In genomic region chr17:63786117-63786516, GRCh38 we compare ENCODE assay signal across 1 cellular context.
TF ChIP-seq lines count a peak whose summit lies in the region.

No MANE protein-coding gene starts in this region.

TF ChIP-seq in HepG2, 621 proteins besides CTCF, POLR2A, EP300 and RAD21 (continued from another document and continues in another):
- TF ChIP-seq ZBTB34 (CRISPR knock-in tag; IDR thresholded peaks at IDR 0.05) (no peak), ZBTB26 (CRISPR knock-in tag; IDR thresholded peaks at IDR 0.05; ENCODE audit: borderline replicate concordance) (no peak), HNF4A (CRISPR knock-in tag; IDR thresholded peaks at IDR 0.05) (peak; percentile 71), ATF5 (CRISPR knock-in tag; IDR thresholded peaks at IDR 0.05; ENCODE audit: low read depth) (no peak), ERF (CRISPR knock-in tag; IDR thresholded peaks at IDR 0.05) (0 out of 2 replicates have a peak, but pooled peaks have one; percentile 5), ZBTB4 (CRISPR knock-in tag; IDR thresholded peaks at IDR 0.05; ENCODE audit: borderline replicate concordance) (no peak), ZNF576 (CRISPR knock-in tag; IDR thresholded peaks at IDR 0.05) (no peak), ZNF230 (CRISPR knock-in tag; IDR thresholded peaks at IDR 0.05) (no peak), TEAD2 (CRISPR knock-in tag; IDR thresholded peaks at IDR 0.05) (no peak), ZNF605 (CRISPR knock-in tag; IDR thresholded peaks at IDR 0.05) (no peak), PAXIP1 (CRISPR knock-in tag; conservative IDR thresholded peaks at IDR 0.05) (peak; percentile 62; the same call in 1 of the 2 replicates), ARNT2 (CRISPR knock-in tag; IDR thresholded peaks at IDR 0.05; ENCODE audit: low read depth) (no peak), ZNF260 (CRISPR knock-in tag; IDR thresholded peaks at IDR 0.05; ENCODE audit: borderline replicate concordance, low read depth) (no peak), RNF219 (CRISPR knock-in tag; IDR thresholded peaks at IDR 0.05) (no peak), RFXANK (CRISPR knock-in tag; IDR thresholded peaks at IDR 0.05) (no peak), ZBTB37 (CRISPR knock-in tag; IDR thresholded peaks at IDR 0.05) (no peak), HDAC2 (CRISPR knock-in tag; IDR thresholded peaks at IDR 0.05) (no peak; the same call in 1 of the 2 replicates), GFI1 (CRISPR knock-in tag; IDR thresholded peaks at IDR 0.05; ENCODE audit: borderline replicate concordance) (no peak), PRMT3 (CRISPR knock-in tag; IDR thresholded peaks at IDR 0.05; ENCODE audit: borderline replicate concordance, low read depth) (no peak), EED (CRISPR knock-in tag; IDR thresholded peaks at IDR 0.05) (no peak), ZGPAT (CRISPR knock-in tag; IDR thresholded peaks at IDR 0.05) (0 out of 2 replicates have a peak, but pooled peaks have one; percentile 34), REST (IDR thresholded peaks at IDR 0.05; ENCODE audit: borderline replicate concordance in 1 of 2, low read depth in 1 of 2, low read length in 2 of 2) (no peak), EHMT2 (IDR thresholded peaks at IDR 0.05; ENCODE audit: borderline replicate concordance, low read depth, low read length) (no peak), ZFP90 (CRISPR knock-in tag; IDR thresholded peaks at IDR 0.05; ENCODE audit: borderline replicate concordance) (0 out of 2 replicates have a peak, but pooled peaks have one; percentile 46), RARA (CRISPR knock-in tag; IDR thresholded peaks at IDR 0.05) (peak; percentile 66), HOMEZ (CRISPR knock-in tag; IDR thresholded peaks at IDR 0.05; ENCODE audit: low read depth) (0 out of 2 replicates have a peak, but pooled peaks have one; percentile 36), ZNF251 (CRISPR knock-in tag; IDR thresholded peaks at IDR 0.05) (no peak), POGK (CRISPR knock-in tag; conservative IDR thresholded peaks at IDR 0.05) (no peak), MIXL1 (CRISPR knock-in tag; IDR thresholded peaks at IDR 0.05) (0 out of 2 replicates have a peak, but pooled peaks have one; percentile 49), ZFAT (CRISPR knock-in tag; conservative IDR thresholded peaks at IDR 0.05) (no peak), FOXJ3 (CRISPR knock-in tag; IDR thresholded peaks at IDR 0.05; ENCODE audit: borderline replicate concordance) (peak; percentile 44; the same call in 1 of the 2 replicates)
